In the genomic region with DNA sequence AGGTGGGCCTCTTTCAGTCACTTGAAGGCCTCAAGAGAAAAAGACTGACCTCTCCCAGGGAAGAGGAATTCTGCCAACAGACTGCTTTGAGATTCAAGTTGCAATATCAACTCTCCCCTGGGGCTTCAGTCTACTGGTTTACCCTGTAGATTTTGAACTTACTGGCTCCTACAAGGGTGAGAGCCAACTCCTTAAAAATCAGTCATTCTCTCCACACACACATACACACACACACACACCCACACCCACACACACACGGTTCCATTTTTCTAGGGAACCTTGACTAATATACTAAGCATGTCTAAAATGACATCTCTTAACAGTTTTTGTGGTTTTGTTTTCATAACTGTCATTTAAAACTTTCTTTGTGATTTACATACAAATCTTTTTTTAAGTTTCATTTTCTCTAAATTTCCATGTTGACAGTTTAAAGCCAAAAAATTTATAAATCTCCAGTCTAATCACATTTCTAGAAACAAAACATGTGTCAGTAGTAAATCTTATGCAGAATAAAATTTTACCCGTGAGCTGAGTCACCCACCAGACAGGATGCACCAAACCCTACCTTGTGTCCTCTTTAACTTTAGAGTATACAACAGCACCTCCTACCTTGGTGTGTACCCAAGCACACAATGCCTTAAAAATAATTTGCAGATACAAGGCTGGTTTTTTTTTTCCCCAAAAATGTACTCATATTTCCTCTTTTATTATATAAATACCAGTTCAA, we compare ENCODE assay signal across 13 cellular contexts.
A peak's percentile ranks its signal among the peaks of the same experiment; 100 is the strongest.
DNase-seq lines count a peak whose midpoint lies in the region; ATAC-seq and TF ChIP-seq lines count a peak whose summit lies in the region.
"Had no signal": no experiment of that assay in that cellular context is flagged by ENCODE, and none has a peak within 500 bp of the region (broad histone marks: within the 10 kb centered on the region; RNA-seq: fewer than 3 reads in every experiment).

No MANE protein-coding gene starts in this region.

- H3K4me3 ChIP-seq in fibroblast of villous mesenchyme (ENCODE audit: low read depth, low read length): no peak overlapping the region
- no peak overlapping the region for H3K4me3 ChIP-seq in naive thymus-derived CD4-positive, alpha-beta T cell (ENCODE audit: low read length)
- H3K4me3 ChIP-seq: MG63 had no signal

- H3K36me3 Mint-ChIP-seq in activated T-cell treated with anti-CD3 and anti-CD28 coated beads, Interleukin-2, amount 50 U/mL, for 4 hours (ENCODE audit: insufficient read depth): no peaks in the 10 kb centered on the region
- H3K36me3 Mint-ChIP-seq in naive thymus-derived CD4-positive, alpha-beta T cell: peaks cover 0 to 3% (median 0%) of the 10 kb centered on the region in 5 donors
- H3K36me3 Mint-ChIP-seq: CD8-positive, alpha-beta memory T cell had no signal

- no peaks in the 10 kb centered on the region for H3K4me1 ChIP-seq in naive thymus-derived CD4-positive, alpha-beta T cell (ENCODE audit: control insufficient read depth in 2 of 2, insufficient read depth in 2 of 2, low read length in 2 of 2)
- H3K4me1 ChIP-seq: parathyroid adenoma had no signal

- H3K4me3 Mint-ChIP-seq in activated T-cell treated with anti-CD3 and anti-CD28 coated beads, Interleukin-2, amount 50 U/mL, for 4 hours: no peak overlapping the region
- H3K4me3 Mint-ChIP-seq in naive thymus-derived CD4-positive, alpha-beta T cell: no peak overlapping the region
- H3K4me3 Mint-ChIP-seq: CD8-positive, alpha-beta memory T cell had no signal

- intact Hi-C loops in naive thymus-derived CD4-positive, alpha-beta T cell (cut with micrococcal nuclease): no loop called here

- H3K36me3 ChIP-seq in naive thymus-derived CD4-positive, alpha-beta T cell (ENCODE audit: control insufficient read depth in 2 of 3, insufficient read depth in 3 of 3, low read length in 3 of 3): no peaks in the 10 kb centered on the region
- H3K36me3 ChIP-seq: MG63 had no signal

- H3K27me3 ChIP-seq in naive thymus-derived CD4-positive, alpha-beta T cell (ENCODE audit: control insufficient read depth in 2 of 2, insufficient read depth in 2 of 2, low read length in 2 of 2): no peaks in the 10 kb centered on the region
- H3K27me3 ChIP-seq: MG63 had no signal

- no peaks in the 10 kb centered on the region for H3K9me3 ChIP-seq in naive thymus-derived CD4-positive, alpha-beta T cell (ENCODE audit: control insufficient read depth in 2 of 3, low read length in 3 of 3)
- H3K9me3 ChIP-seq: MG63 had no signal

- H3K4me1 Mint-ChIP-seq in activated T-cell treated with anti-CD3 and anti-CD28 coated beads, Interleukin-2, amount 50 U/mL, for 4 hours (ENCODE audit: low read depth): peaks cover 17% of the 10 kb centered on the region
- H3K4me1 Mint-ChIP-seq in naive thymus-derived CD4-positive, alpha-beta T cell: peaks cover 0 to 4% (median 0%) of the 10 kb centered on the region in 7 donors

- CTCF ChIA-PET in naive thymus-derived CD4-positive, alpha-beta T cell (lab: Charles Lee): no interaction called here

- ATAC-seq in activated T-cell treated with anti-CD3 and anti-CD28 coated beads, Interleukin-2, amount 50 U/mL, for 4 hours: peak; percentile 88 to 91
- ATAC-seq in HG03280 (IDR thresholded peaks at IDR 0.05; ENCODE audit: unreplicated experiment): no peak
- no peak for ATAC-seq in naive thymus-derived CD4-positive, alpha-beta T cell

- H3K9me3 Mint-ChIP-seq in activated T-cell treated with anti-CD3 and anti-CD28 coated beads, Interleukin-2, amount 50 U/mL, for 4 hours: no peaks in the 10 kb centered on the region
- H3K9me3 Mint-ChIP-seq in naive thymus-derived CD4-positive, alpha-beta T cell: peaks cover 0 to 7% (median 4%) of the 10 kb centered on the region in 11 donors
- H3K9me3 Mint-ChIP-seq: CD8-positive, alpha-beta memory T cell had no signal

- DNase-seq in stimulated activated naive CD4-positive, alpha-beta T cell treated with Interleukin-2 at 50 U/mL for 16 hours (lab: John Stamatoyannopoulos, UW): peak; percentile 22
- DNase-seq in stimulated activated naive CD4-positive, alpha-beta T cell (lab: John Stamatoyannopoulos, UW): no peak
- DNase-seq in activated T-cell treated with anti-CD3 and anti-CD28 coated beads, Interleukin-2, amount 50 U/mL, for 4 hours: no peak
- peak; percentile 58 for DNase-seq in fibroblast of villous mesenchyme (ENCODE audit: low read depth)
- no peak for DNase-seq in UCSD-AML1 (lab: John Stamatoyannopoulos, UW; ENCODE audit: unreplicated experiment)
- no peak for DNase-seq in foreskin melanocyte
- no peak for DNase-seq in naive thymus-derived CD4-positive, alpha-beta T cell
- DNase-seq: activated effector memory CD4-positive, alpha-beta T cell treated with Interleukin-2 at 50 U/mL for 16 hours; CD8-positive, alpha-beta memory T cell; MG63; SW 1271 had no signal

- H3K27me3 Mint-ChIP-seq in activated T-cell treated with anti-CD3 and anti-CD28 coated beads, Interleukin-2, amount 50 U/mL, for 4 hours (ENCODE audit: low read depth): no peaks in the 10 kb centered on the region
- peaks cover 0 to 3% (median 0%) of the 10 kb centered on the region in 5 donors for H3K27me3 Mint-ChIP-seq in naive thymus-derived CD4-positive, alpha-beta T cell
- H3K27me3 Mint-ChIP-seq: CD8-positive, alpha-beta memory T cell had no signal

- TF ChIP-seq CTCF in fibroblast of villous mesenchyme (IDR thresholded peaks at IDR 0.05; ENCODE audit: insufficient read depth, low read depth, low read length): no peak

- POLR2A ChIA-PET in naive thymus-derived CD4-positive, alpha-beta T cell (lab: Charles Lee): no interaction called here

- no peak overlapping the region for H3K27ac ChIP-seq in naive thymus-derived CD4-positive, alpha-beta T cell (ENCODE audit: low read depth, low read length)
- H3K27ac ChIP-seq: parathyroid adenoma had no signal

- H3K27ac Mint-ChIP-seq in naive thymus-derived CD4-positive, alpha-beta T cell: no peak overlapping the region

Comparison
In these comparisons a context has a peak if more than half of its experiments do, and no peak if none do; other contexts are left out.
1. DNase-seq: peak in stimulated activated naive CD4-positive, alpha-beta T cell treated with Interleukin-2 at 50 U/mL for 16 hours (single experiment) and fibroblast of villous mesenchyme (single experiment); none in stimulated activated naive CD4-positive, alpha-beta T cell (0 of 6), activated T-cell treated with anti-CD3 and anti-CD28 coated beads, Interleukin-2, amount 50 U/mL, for 4 hours (single experiment), UCSD-AML1 (single experiment), foreskin melanocyte (single experiment) and naive thymus-derived CD4-positive, alpha-beta T cell (0 of 9).
2. ATAC-seq: peak in activated T-cell treated with anti-CD3 and anti-CD28 coated beads, Interleukin-2, amount 50 U/mL, for 4 hours (2 of 2); none in HG03280 (single experiment) and naive thymus-derived CD4-positive, alpha-beta T cell (single experiment).